In genomic region chr1:41673806-41674205, GRCh38 we compare ENCODE assay signal across 12 cellular contexts.
DNase-seq lines count a peak whose midpoint lies in the region; ATAC-seq and TF ChIP-seq lines count a peak whose summit lies in the region.
"Had no signal": no experiment of that assay in that cellular context is flagged by ENCODE, and none has a peak within 500 bp of the region (broad histone marks: within the 10 kb centered on the region; RNA-seq: fewer than 3 reads in every experiment).

No MANE protein-coding gene starts in this region.

- H3K4me3 Mint-ChIP-seq in activated naive CD4-positive, alpha-beta T cell treated with anti-CD3 and anti-CD28 coated beads, Interleukin-2, amount 50 U/mL, for 24 hours: peak overlapping the region; percentile 74
- H3K4me3 Mint-ChIP-seq in stimulated activated memory B cell treated with anti-CD40 and anti-IgM and Interleukin-4, amounts not matched to agents 10 μg/mL and 1 μg/mL and 100 μg/mL, for 72 hours: peak overlapping the region; percentile 40

- DNase-seq in OCI-LY7 (ENCODE audit: low spot score): peak; percentile 79
- no peak for DNase-seq in caudate nucleus (lab: John Stamatoyannopoulos, UW)
- DNase-seq in hypothalamus (lab: John Stamatoyannopoulos, UW): no peak
- no peak for DNase-seq in LoVo (ENCODE audit: low spot score)
- DNase-seq in NCI-H1092 (lab: John Stamatoyannopoulos, UW): no peak
- DNase-seq: cortex of kidney, trophoblast cell had no signal

- peaks cover 76% of the 10 kb centered on the region for H3K4me1 Mint-ChIP-seq in activated naive CD4-positive, alpha-beta T cell treated with anti-CD3 and anti-CD28 coated beads, Interleukin-2, amount 50 U/mL, for 24 hours
- H3K4me1 Mint-ChIP-seq in stimulated activated memory B cell treated with anti-CD40 and anti-IgM and Interleukin-4, amounts not matched to agents 10 μg/mL and 1 μg/mL and 100 μg/mL, for 72 hours: peaks cover 96% of the 10 kb centered on the region

- peak; percentile 47 for ATAC-seq in GM21423 (IDR thresholded peaks at IDR 0.05; ENCODE audit: unreplicated experiment)
- peak; percentile 83 for ATAC-seq in stimulated activated memory B cell treated with anti-CD40 and anti-IgM and Interleukin-4, amounts not matched to agents 10 μg/mL and 1 μg/mL and 100 μg/mL, for 72 hours

- H3K27ac ChIP-seq in OCI-LY7 (ENCODE audit: low read depth, low read length, poor library complexity, severe bottlenecking) (peak overlapping the region; percentile 73), caudate nucleus (ENCODE audit: low read depth, low read length) (no peak overlapping the region)
- H3K27ac ChIP-seq: right atrium auricular region, VCaP had no signal

- POLR2A ChIA-PET in OCI-LY7 (lab: Charles Lee): interaction anchor here (0.6 to 0.9 kb wide), 3 partner anchors 9 to 1175 kb away, joined by 3 to 4 read pairs (median 3); no protein-coding TSS in a partner anchor

- H3K27ac Mint-ChIP-seq in activated naive CD4-positive, alpha-beta T cell treated with anti-CD3 and anti-CD28 coated beads, Interleukin-2, amount 50 U/mL, for 24 hours: peak overlapping the region; percentile 59
- H3K27ac Mint-ChIP-seq in stimulated activated memory B cell treated with anti-CD40 and anti-IgM and Interleukin-4, amounts not matched to agents 10 μg/mL and 1 μg/mL and 100 μg/mL, for 72 hours: peak overlapping the region; percentile 87

- no peaks in the 10 kb centered on the region for H4K20me1 ChIP-seq in OCI-LY7 (ENCODE audit: insufficient read depth, low read length)

- no peaks in the 10 kb centered on the region for H3K9me2 ChIP-seq in OCI-LY7 (ENCODE audit: insufficient read depth, low read length)

- H3K4me3 ChIP-seq in OCI-LY7 (ENCODE audit: low read depth, low read length, poor library complexity, severe bottlenecking): peak overlapping the region; percentile 54
- H3K4me3 ChIP-seq: right atrium auricular region had no signal

- BruUV-seq in OCI-LY7 (replicated peaks; lab: Mats Ljungman, UMichigan): no TSS peak

- no peaks in the 10 kb centered on the region for H3K9me3 Mint-ChIP-seq in activated naive CD4-positive, alpha-beta T cell treated with anti-CD3 and anti-CD28 coated beads, Interleukin-2, amount 50 U/mL, for 24 hours
- no peaks in the 10 kb centered on the region for H3K9me3 Mint-ChIP-seq in stimulated activated memory B cell treated with anti-CD40 and anti-IgM and Interleukin-4, amounts not matched to agents 10 μg/mL and 1 μg/mL and 100 μg/mL, for 72 hours

- no peaks in the 10 kb centered on the region for H3K27me3 Mint-ChIP-seq in activated naive CD4-positive, alpha-beta T cell treated with anti-CD3 and anti-CD28 coated beads, Interleukin-2, amount 50 U/mL, for 24 hours
- H3K27me3 Mint-ChIP-seq in stimulated activated memory B cell treated with anti-CD40 and anti-IgM and Interleukin-4, amounts not matched to agents 10 μg/mL and 1 μg/mL and 100 μg/mL, for 72 hours: no peaks in the 10 kb centered on the region

- peak overlapping the region; percentile 89 for H3K4me2 ChIP-seq in OCI-LY7 (ENCODE audit: low read length)

- peak overlapping the region; percentile 74 for H2AFZ ChIP-seq in OCI-LY7 (ENCODE audit: low read length)

- H3K4me1 ChIP-seq in OCI-LY7 (ENCODE audit: insufficient read depth, low read length, poor library complexity, severe bottlenecking): peaks cover 42% of the 10 kb centered on the region

- H3K36me3 Mint-ChIP-seq in activated naive CD4-positive, alpha-beta T cell treated with anti-CD3 and anti-CD28 coated beads, Interleukin-2, amount 50 U/mL, for 24 hours: no peaks in the 10 kb centered on the region
- H3K36me3 Mint-ChIP-seq in stimulated activated memory B cell treated with anti-CD40 and anti-IgM and Interleukin-4, amounts not matched to agents 10 μg/mL and 1 μg/mL and 100 μg/mL, for 72 hours: no peaks in the 10 kb centered on the region

- no peaks in the 10 kb centered on the region for H3K9me3 ChIP-seq in OCI-LY7 (ENCODE audit: low read length)
- H3K9me3 ChIP-seq: right atrium auricular region had no signal

- CTCF ChIA-PET in OCI-LY7 (lab: Charles Lee; ENCODE audit: unreplicated experiment): interaction anchor here (1.0 kb wide), 1 partner anchor 9 kb away, joined by 3 read pairs; no protein-coding TSS in a partner anchor

- no peak for TF ChIP-seq CTCF in OCI-LY7 (conservative IDR thresholded peaks at IDR 0.05; ENCODE audit: low read length)

- intact Hi-C loops in OCI-LY7 (cut with micrococcal nuclease; ENCODE audit: unreplicated experiment): no loop called here

- no peaks in the 10 kb centered on the region for H3K36me3 ChIP-seq in OCI-LY7 (ENCODE audit: insufficient read depth, low read length)
- H3K36me3 ChIP-seq: right atrium auricular region had no signal

- H3K79me2 ChIP-seq in OCI-LY7 (ENCODE audit: insufficient read depth, low read depth, low read length): no peaks in the 10 kb centered on the region
